3 cellular contexts compared by ENCODE assay signal in the genomic region with DNA sequence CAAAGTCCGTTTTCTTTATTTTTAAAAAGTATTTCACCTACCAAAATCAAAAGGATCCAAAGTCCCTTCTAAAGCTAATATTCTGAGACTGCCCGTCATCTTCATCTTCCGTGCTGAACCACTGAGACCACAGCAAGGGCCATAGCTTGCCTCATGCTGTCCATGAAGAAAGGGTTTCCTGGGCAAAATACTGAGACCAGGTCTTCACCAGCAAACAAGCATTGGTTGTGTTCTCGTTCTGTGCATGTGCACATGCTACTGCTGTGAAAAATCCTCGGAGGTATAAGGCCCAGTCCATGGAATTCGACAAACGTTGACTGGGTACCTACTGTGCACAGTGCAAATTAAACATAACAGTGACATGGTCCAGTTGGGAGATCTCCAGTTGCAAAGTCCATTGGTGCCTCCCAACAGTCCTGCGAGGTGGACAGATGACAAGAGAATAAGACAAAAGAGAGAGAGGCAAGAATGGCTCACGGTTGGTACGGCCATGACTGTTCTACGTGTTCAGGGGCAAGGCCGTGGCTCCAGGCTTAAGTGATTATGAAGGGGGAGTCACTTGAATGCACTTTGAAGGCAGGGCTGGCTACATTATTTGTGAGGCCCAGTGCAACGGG.
TF ChIP-seq lines count a peak whose summit lies in the region.

No MANE protein-coding gene starts in this region.

TF ChIP-seq in IMR-90, 13 proteins besides CTCF, POLR2A, EP300 and RAD21:
- TF ChIP-seq SMC3 (IDR thresholded peaks at IDR 0.05; ENCODE audit: low read depth, low read length) = no peak
- no peak for TF ChIP-seq BHLHE40 (IDR thresholded peaks at IDR 0.05; ENCODE audit: low read depth, low read length)
- no peak for TF ChIP-seq NFE2L2 (IDR thresholded peaks at IDR 0.05; ENCODE audit: low read depth, low read length)
- no peak for TF ChIP-seq MAFK (IDR thresholded peaks at IDR 0.05; ENCODE audit: low read depth, low read length)
- TF ChIP-seq CHD1 (IDR thresholded peaks at IDR 0.05; ENCODE audit: low read depth, low read length) = no peak
- no peak for TF ChIP-seq MAZ (IDR thresholded peaks at IDR 0.05; ENCODE audit: borderline replicate concordance, low read depth, low read length)
- no peak for TF ChIP-seq CEBPB (IDR thresholded peaks at IDR 0.05; ENCODE audit: low read depth, low read length)
- TF ChIP-seq RCOR1 (IDR thresholded peaks at IDR 0.05; ENCODE audit: insufficient replicate concordance, low read length) = no peak
- TF ChIP-seq, protein P1, sequence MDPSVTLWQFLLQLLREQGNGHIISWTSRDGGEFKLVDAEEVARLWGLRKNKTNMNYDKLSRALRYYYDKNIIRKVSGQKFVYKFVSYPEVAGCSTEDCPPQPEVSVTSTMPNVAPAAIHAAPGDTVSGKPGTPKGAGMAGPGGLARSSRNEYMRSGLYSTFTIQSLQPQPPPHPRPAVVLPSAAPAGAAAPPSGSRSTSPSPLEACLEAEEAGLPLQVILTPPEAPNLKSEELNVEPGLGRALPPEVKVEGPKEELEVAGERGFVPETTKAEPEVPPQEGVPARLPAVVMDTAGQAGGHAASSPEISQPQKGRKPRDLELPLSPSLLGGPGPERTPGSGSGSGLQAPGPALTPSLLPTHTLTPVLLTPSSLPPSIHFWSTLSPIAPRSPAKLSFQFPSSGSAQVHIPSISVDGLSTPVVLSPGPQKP (IDR thresholded peaks at IDR 0.05; ENCODE audit: borderline replicate concordance, low read depth, low read length) = no peak
- TF ChIP-seq MXI1 (IDR thresholded peaks at IDR 0.05; ENCODE audit: borderline replicate concordance, low read depth, low read length) = no peak
- no peak for TF ChIP-seq RFX5 (IDR thresholded peaks at IDR 0.05; ENCODE audit: low read depth, low read length)
- no peak for TF ChIP-seq FOS (IDR thresholded peaks at IDR 0.05; ENCODE audit: low read depth, low read length)
- TF ChIP-seq, protein P2, sequence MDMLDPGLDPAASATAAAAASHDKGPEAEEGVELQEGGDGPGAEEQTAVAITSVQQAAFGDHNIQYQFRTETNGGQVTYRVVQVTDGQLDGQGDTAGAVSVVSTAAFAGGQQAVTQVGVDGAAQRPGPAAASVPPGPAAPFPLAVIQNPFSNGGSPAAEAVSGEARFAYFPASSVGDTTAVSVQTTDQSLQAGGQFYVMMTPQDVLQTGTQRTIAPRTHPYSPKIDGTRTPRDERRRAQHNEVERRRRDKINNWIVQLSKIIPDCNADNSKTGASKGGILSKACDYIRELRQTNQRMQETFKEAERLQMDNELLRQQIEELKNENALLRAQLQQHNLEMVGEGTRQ (IDR thresholded peaks at IDR 0.05; ENCODE audit: low read depth, low read length) = no peak

TF ChIP-seq in endothelial cell of umbilical vein, 7 proteins besides CTCF, POLR2A, EP300 and RAD21:
- no peak for TF ChIP-seq EZH2 (IDR thresholded peaks at IDR 0.05; ENCODE audit: borderline replicate concordance, low read depth, low read length, severe bottlenecking)
- TF ChIP-seq, protein P3, sequence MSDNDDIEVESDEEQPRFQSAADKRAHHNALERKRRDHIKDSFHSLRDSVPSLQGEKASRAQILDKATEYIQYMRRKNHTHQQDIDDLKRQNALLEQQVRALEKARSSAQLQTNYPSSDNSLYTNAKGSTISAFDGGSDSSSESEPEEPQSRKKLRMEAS (IDR thresholded peaks at IDR 0.05; ENCODE audit: insufficient read depth, insufficient read length) = no peak
- no peak for TF ChIP-seq MYC (IDR thresholded peaks at IDR 0.05; ENCODE audit: low read depth, low read length)
- no peak for TF ChIP-seq POLR2AphosphoS5 (IDR thresholded peaks at IDR 0.05; ENCODE audit: insufficient read depth, low read depth, low read length)
- no peak for TF ChIP-seq GATA2 (IDR thresholded peaks at IDR 0.05; ENCODE audit: insufficient read depth, insufficient read length, low read depth, low read length)
- TF ChIP-seq JUN (IDR thresholded peaks at IDR 0.05; ENCODE audit: borderline replicate concordance, insufficient read depth, insufficient read length, low read depth) = no peak
- TF ChIP-seq FOS (IDR thresholded peaks at IDR 0.05; ENCODE audit: borderline replicate concordance, insufficient read depth, low read length) = no peak

TF ChIP-seq in liver, 16 proteins besides CTCF, POLR2A, EP300 and RAD21:
- TF ChIP-seq RXRA (IDR thresholded peaks at IDR 0.05) = peak in 1 of 2 donors; percentile 70
- TF ChIP-seq, protein P4, sequence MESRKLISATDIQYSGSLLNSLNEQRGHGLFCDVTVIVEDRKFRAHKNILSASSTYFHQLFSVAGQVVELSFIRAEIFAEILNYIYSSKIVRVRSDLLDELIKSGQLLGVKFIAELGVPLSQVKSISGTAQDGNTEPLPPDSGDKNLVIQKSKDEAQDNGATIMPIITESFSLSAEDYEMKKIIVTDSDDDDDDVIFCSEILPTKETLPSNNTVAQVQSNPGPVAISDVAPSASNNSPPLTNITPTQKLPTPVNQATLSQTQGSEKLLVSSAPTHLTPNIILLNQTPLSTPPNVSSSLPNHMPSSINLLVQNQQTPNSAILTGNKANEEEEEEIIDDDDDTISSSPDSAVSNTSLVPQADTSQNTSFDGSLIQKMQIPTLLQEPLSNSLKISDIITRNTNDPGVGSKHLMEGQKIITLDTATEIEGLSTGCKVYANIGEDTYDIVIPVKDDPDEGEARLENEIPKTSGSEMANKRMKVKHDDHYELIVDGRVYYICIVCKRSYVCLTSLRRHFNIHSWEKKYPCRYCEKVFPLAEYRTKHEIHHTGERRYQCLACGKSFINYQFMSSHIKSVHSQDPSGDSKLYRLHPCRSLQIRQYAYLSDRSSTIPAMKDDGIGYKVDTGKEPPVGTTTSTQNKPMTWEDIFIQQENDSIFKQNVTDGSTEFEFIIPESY (IDR thresholded peaks at IDR 0.05) = peak; percentile 46
- no peak for TF ChIP-seq FOXA2 (IDR thresholded peaks at IDR 0.05)
- no peak for TF ChIP-seq TAF1 (conservative IDR thresholded peaks at IDR 0.05)
- peak; percentile 76 to 85 for TF ChIP-seq HNF4A (conservative IDR thresholded peaks at IDR 0.05)
- TF ChIP-seq EGR1 (IDR thresholded peaks at IDR 0.05; ENCODE audit: low read depth in 2 of 2) = no peak
- no peak for TF ChIP-seq NR2F2 (IDR thresholded peaks at IDR 0.05)
- TF ChIP-seq YY1 (IDR thresholded peaks at IDR 0.05) = peak; percentile 68
- no peak for TF ChIP-seq GABPA (IDR thresholded peaks at IDR 0.05 in 1 of 2, conservative IDR thresholded peaks at IDR 0.05 in 1 of 2)
- TF ChIP-seq, protein P5, sequence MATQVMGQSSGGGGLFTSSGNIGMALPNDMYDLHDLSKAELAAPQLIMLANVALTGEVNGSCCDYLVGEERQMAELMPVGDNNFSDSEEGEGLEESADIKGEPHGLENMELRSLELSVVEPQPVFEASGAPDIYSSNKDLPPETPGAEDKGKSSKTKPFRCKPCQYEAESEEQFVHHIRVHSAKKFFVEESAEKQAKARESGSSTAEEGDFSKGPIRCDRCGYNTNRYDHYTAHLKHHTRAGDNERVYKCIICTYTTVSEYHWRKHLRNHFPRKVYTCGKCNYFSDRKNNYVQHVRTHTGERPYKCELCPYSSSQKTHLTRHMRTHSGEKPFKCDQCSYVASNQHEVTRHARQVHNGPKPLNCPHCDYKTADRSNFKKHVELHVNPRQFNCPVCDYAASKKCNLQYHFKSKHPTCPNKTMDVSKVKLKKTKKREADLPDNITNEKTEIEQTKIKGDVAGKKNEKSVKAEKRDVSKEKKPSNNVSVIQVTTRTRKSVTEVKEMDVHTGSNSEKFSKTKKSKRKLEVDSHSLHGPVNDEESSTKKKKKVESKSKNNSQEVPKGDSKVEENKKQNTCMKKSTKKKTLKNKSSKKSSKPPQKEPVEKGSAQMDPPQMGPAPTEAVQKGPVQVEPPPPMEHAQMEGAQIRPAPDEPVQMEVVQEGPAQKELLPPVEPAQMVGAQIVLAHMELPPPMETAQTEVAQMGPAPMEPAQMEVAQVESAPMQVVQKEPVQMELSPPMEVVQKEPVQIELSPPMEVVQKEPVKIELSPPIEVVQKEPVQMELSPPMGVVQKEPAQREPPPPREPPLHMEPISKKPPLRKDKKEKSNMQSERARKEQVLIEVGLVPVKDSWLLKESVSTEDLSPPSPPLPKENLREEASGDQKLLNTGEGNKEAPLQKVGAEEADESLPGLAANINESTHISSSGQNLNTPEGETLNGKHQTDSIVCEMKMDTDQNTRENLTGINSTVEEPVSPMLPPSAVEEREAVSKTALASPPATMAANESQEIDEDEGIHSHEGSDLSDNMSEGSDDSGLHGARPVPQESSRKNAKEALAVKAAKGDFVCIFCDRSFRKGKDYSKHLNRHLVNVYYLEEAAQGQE (IDR thresholded peaks at IDR 0.05) = no peak
- TF ChIP-seq, protein P3 (IDR thresholded peaks at IDR 0.05) = peak; percentile 62
- TF ChIP-seq SP1 (IDR thresholded peaks at IDR 0.05) = peak; percentile 57
- TF ChIP-seq HNF4G (IDR thresholded peaks at IDR 0.05) = peak; percentile 7
- TF ChIP-seq, protein P6, sequence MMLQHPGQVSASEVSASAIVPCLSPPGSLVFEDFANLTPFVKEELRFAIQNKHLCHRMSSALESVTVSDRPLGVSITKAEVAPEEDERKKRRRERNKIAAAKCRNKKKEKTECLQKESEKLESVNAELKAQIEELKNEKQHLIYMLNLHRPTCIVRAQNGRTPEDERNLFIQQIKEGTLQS (IDR thresholded peaks at IDR 0.05) = no peak
- TF ChIP-seq FOXA1 (IDR thresholded peaks at IDR 0.05) = no peak
- TF ChIP-seq JUND (IDR thresholded peaks at IDR 0.05) = peak in 1 of 2 donors; percentile 37
TF ChIP-seq in liver: peak in this region for 8.
